In the genomic region with DNA sequence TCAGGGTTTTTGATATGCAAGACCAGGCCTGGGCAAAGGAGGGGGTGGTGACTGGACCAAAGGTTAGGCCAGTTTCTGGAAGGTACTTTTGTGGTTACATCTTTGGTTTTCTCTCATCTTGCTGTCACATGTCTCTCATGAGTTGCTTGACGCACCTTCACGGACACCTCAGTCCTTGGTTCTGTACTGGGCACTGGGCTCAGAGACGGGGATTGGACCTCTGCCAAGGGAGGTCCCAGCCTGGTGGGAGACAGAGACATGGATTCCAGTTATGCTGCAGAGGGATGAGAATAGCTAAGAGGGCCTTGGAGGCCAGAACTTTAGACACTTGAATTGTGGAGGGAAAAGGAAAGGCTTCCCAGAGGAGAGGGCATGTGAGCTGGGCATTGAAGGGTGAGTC, we compare ENCODE assay signal across 1 cellular context.
TF ChIP-seq lines count a peak whose summit lies in the region.

No MANE protein-coding gene starts in this region.

TF ChIP-seq in IMR-90, 13 proteins besides CTCF, POLR2A, EP300 and RAD21:
- no peak for TF ChIP-seq CHD1 (IDR thresholded peaks at IDR 0.05; ENCODE audit: low read depth, low read length)
- TF ChIP-seq MAZ (IDR thresholded peaks at IDR 0.05; ENCODE audit: borderline replicate concordance, low read depth, low read length) = no peak
- no peak for TF ChIP-seq FOS (IDR thresholded peaks at IDR 0.05; ENCODE audit: low read depth, low read length)
- TF ChIP-seq, protein P1, sequence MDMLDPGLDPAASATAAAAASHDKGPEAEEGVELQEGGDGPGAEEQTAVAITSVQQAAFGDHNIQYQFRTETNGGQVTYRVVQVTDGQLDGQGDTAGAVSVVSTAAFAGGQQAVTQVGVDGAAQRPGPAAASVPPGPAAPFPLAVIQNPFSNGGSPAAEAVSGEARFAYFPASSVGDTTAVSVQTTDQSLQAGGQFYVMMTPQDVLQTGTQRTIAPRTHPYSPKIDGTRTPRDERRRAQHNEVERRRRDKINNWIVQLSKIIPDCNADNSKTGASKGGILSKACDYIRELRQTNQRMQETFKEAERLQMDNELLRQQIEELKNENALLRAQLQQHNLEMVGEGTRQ (IDR thresholded peaks at IDR 0.05; ENCODE audit: low read depth, low read length) = no peak
TF ChIP-seq in IMR-90: peak in this region for 0.
